Comparison of ENCODE assay signal across 20 cellular contexts in genomic region chr12:131202592-131203378, GRCh38.
"Had no signal": no experiment of that assay in that cellular context is flagged by ENCODE, and none has a peak within 500 bp of the region (broad histone marks: within the 10 kb centered on the region; RNA-seq: fewer than 3 reads in every experiment).

No MANE protein-coding gene starts in this region.

- H3K4me3 Mint-ChIP-seq: activated CD4-positive, alpha-beta T cell treated with anti-CD3 and anti-CD28 coated beads, Interleukin-2, amount 10 ng/mL, durations not matched to agents 24 days and 14 days; activated naive CD4-positive, alpha-beta T cell treated with anti-CD3 and anti-CD28 coated beads, Interleukin-2, amount 10 ng/mL, durations not matched to agents 7 days and 5 days; activated T-helper 17 cell treated with anti-CD3 and anti-CD28 coated beads, Interleukin-2, amount 50 U/mL, for 72 hours; natural killer cell treated with Interleukin-12 subunit alpha and Interleukin-12 subunit beta and Interleukin-15 and Interleukin-18, amount 100 ng/mL, for 72 hours; WTC11 had no signal

- H3K27me3 Mint-ChIP-seq: activated CD4-positive, alpha-beta T cell treated with anti-CD3 and anti-CD28 coated beads, Interleukin-2, amount 10 ng/mL, durations not matched to agents 24 days and 14 days; activated naive CD4-positive, alpha-beta T cell treated with anti-CD3 and anti-CD28 coated beads, Interleukin-2, amount 10 ng/mL, durations not matched to agents 7 days and 5 days; activated T-helper 17 cell treated with anti-CD3 and anti-CD28 coated beads, Interleukin-2, amount 50 U/mL, for 72 hours; natural killer cell treated with Interleukin-12 subunit alpha and Interleukin-12 subunit beta and Interleukin-15 and Interleukin-18, amount 100 ng/mL, for 72 hours had no signal

- DNase-seq: activated CD4-positive, alpha-beta T cell treated with anti-CD3 and anti-CD28 coated beads, Interleukin-2, amount 10 ng/mL, durations not matched to agents 24 days and 14 days; activated CD8-positive, alpha-beta memory T cell treated with anti-CD3 and anti-CD28 coated beads for 24 hours; activated naive CD4-positive, alpha-beta T cell treated with anti-CD3 and anti-CD28 coated beads, Interleukin-2, amount 10 ng/mL, durations not matched to agents 7 days and 5 days; erythroblast; left ventricle myocardium inferior; mesenchymal stem cell; occipital lobe; sigmoid colon; stimulated activated CD4-positive, alpha-beta T cell treated with anti-CD3 and anti-CD28 coated beads, Interleukin-1b, Interleukin-23, amount 100 ng/mL, for 48 hours; stomach; T-helper 2 cell; testis had no signal

- H3K9me3 Mint-ChIP-seq: activated CD4-positive, alpha-beta T cell treated with anti-CD3 and anti-CD28 coated beads, Interleukin-2, amount 10 ng/mL, durations not matched to agents 24 days and 14 days; activated naive CD4-positive, alpha-beta T cell treated with anti-CD3 and anti-CD28 coated beads, Interleukin-2, amount 10 ng/mL, durations not matched to agents 7 days and 5 days; activated T-helper 17 cell treated with anti-CD3 and anti-CD28 coated beads, Interleukin-2, amount 50 U/mL, for 72 hours; natural killer cell treated with Interleukin-12 subunit alpha and Interleukin-12 subunit beta and Interleukin-15 and Interleukin-18, amount 100 ng/mL, for 72 hours had no signal

- H3K4me1 Mint-ChIP-seq: activated CD4-positive, alpha-beta T cell treated with anti-CD3 and anti-CD28 coated beads, Interleukin-2, amount 10 ng/mL, durations not matched to agents 24 days and 14 days; activated naive CD4-positive, alpha-beta T cell treated with anti-CD3 and anti-CD28 coated beads, Interleukin-2, amount 10 ng/mL, durations not matched to agents 7 days and 5 days; activated T-helper 17 cell treated with anti-CD3 and anti-CD28 coated beads, Interleukin-2, amount 50 U/mL, for 72 hours; WTC11 had no signal

- H3K9me3 ChIP-seq: ascending aorta, breast epithelium, sigmoid colon, testis had no signal

- H3K27ac Mint-ChIP-seq: activated CD4-positive, alpha-beta T cell treated with anti-CD3 and anti-CD28 coated beads, Interleukin-2, amount 10 ng/mL, durations not matched to agents 24 days and 14 days; activated naive CD4-positive, alpha-beta T cell treated with anti-CD3 and anti-CD28 coated beads, Interleukin-2, amount 10 ng/mL, durations not matched to agents 7 days and 5 days; activated T-helper 17 cell treated with anti-CD3 and anti-CD28 coated beads, Interleukin-2, amount 50 U/mL, for 72 hours; natural killer cell treated with Interleukin-12 subunit alpha and Interleukin-12 subunit beta and Interleukin-15 and Interleukin-18, amount 100 ng/mL, for 72 hours; WTC11 had no signal

- FAIRE-seq: keratinocyte had no signal

- H3K36me3 ChIP-seq: ascending aorta, breast epithelium, gastroesophageal sphincter, left ventricle myocardium inferior, sigmoid colon, stomach had no signal

- H3K4me3 ChIP-seq: ascending aorta, breast epithelium, gastroesophageal sphincter, hepatocyte, left ventricle myocardium inferior, sigmoid colon, stomach, testis had no signal

- H3K36me3 Mint-ChIP-seq: activated naive CD4-positive, alpha-beta T cell treated with anti-CD3 and anti-CD28 coated beads, Interleukin-2, amount 10 ng/mL, durations not matched to agents 7 days and 5 days; natural killer cell treated with Interleukin-12 subunit alpha and Interleukin-12 subunit beta and Interleukin-15 and Interleukin-18, amount 100 ng/mL, for 72 hours; WTC11 had no signal

- H3K4me1 ChIP-seq: ascending aorta, breast epithelium, gastroesophageal sphincter, left ventricle myocardium inferior, sigmoid colon, stomach, testis had no signal

- H3K27me3 ChIP-seq: ascending aorta, hepatocyte, testis had no signal

- ATAC-seq: gastroesophageal sphincter, WTC11 had no signal

- H3K27ac ChIP-seq: ascending aorta, breast epithelium, gastroesophageal sphincter, hepatocyte, left ventricle myocardium inferior, sigmoid colon, stomach, testis had no signal
